Comparison of ENCODE assay signal across 8 cellular contexts in the genomic region with DNA sequence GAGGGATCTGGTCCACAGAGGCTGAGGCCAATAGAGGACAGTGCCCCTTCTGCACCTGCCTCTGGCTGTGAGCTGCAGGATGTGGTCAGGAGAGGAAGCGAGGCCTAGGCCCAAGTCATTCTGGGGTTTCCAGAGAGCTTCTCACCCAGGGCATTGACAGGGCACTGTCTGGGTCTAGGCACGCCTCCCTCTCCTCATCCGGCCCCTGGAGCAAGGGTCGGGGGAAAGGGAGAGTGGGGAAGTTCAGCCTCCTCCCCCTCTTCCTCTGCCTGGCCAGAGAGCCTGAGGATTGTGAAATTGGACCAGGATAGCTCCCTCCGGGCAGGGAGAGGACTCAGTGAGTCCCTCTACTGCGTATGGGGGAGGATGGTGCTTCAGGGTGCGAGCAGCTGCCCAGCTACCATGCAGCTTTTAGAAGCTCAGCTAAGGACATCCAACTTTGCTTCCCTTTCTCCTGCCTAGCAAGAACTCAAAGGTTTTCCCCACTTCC. TPM values are rescaled to one million over a fixed set of nuclear protein-coding genes. Genes with fewer than 3 reads are reported as not detected.
DNase-seq lines count a peak whose midpoint lies in the region; ATAC-seq and TF ChIP-seq lines count a peak whose summit lies in the region.

No MANE protein-coding gene starts in this region.

- H3K4me1 ChIP-seq in lower lobe of right lung = peaks cover 15% of the 10 kb centered on the region

- H3K9me3 ChIP-seq in lower lobe of right lung = no peaks in the 10 kb centered on the region

- H3K36me3 ChIP-seq in lower lobe of right lung = no peaks in the 10 kb centered on the region

- intact Hi-C loops in lower lobe of right lung (cut with DNase I) (no loop called here), posterior vena cava (cut with DNase I) (no loop called here)

- H3K4me3 ChIP-seq in GM08714 (ENCODE audit: low read length) (peak overlapping the region; percentile 47; the same call in 1 of the 2 replicates), lower lobe of right lung (peak overlapping the region; percentile 23)
- H3K4me3 ChIP-seq in Jurkat, Clone E6-1 (ENCODE audit: low read length) = peak overlapping the region; percentile 19; the same call in 1 of the 2 replicates

- peak; percentile 76 for DNase-seq in Jurkat, Clone E6-1 (ENCODE audit: low read depth, low spot score)
- DNase-seq in activated CD4-positive, alpha-beta T cell treated with anti-CD3 and anti-CD28 coated beads, Interleukin-2, amount 50 U/mL, for 48 hours = peak; percentile 69 to 75
- DNase-seq in lower lobe of right lung (no peak), dedifferentiated amniotic fluid mesenchymal stem cell (ENCODE audit: extremely low spot score) (no peak), posterior vena cava (ENCODE audit: low spot score) (no peak), NCI-H187 treated with DMSO at 0.1 percent for 48 hours (lab: John Stamatoyannopoulos, UW) (no peak)

- TF ChIP-seq CTCF in lower lobe of right lung (IDR thresholded peaks at IDR 0.05) = no peak

- no peak overlapping the region for H3K27ac ChIP-seq in lower lobe of right lung

- ATAC-seq in GM21515 (IDR thresholded peaks at IDR 0.05; ENCODE audit: unreplicated experiment) = peak; percentile 87
- ATAC-seq in lower lobe of right lung = peak in 1 of 2 donors; percentile 69

- H3K27me3 ChIP-seq in lower lobe of right lung (ENCODE audit: low read depth) = peaks cover 21% of the 10 kb centered on the region

RNA-seq across cellular contexts. Expression of gene INAVA, which starts 6.3 kb away (rescaled TPM):
- not detected for polyA plus RNA-seq in Jurkat, Clone E6-1 (2012; ENCODE audit: insufficient read depth, insufficient read length)
- total RNA-seq in lower lobe of right lung (7.8 TPM), posterior vena cava (under 1 TPM; 0.29 to 0.51 TPM)

RNA-seq across cellular contexts. Expression of gene GPR25, which starts 15.6 kb away (rescaled TPM):
- polyA plus RNA-seq in Jurkat, Clone E6-1 (2012; ENCODE audit: insufficient read depth, insufficient read length) = not detected
- total RNA-seq in lower lobe of right lung (0.62 TPM), posterior vena cava (not detected)

Comparison
In these comparisons a context has a peak if more than half of its experiments do, and no peak if none do; other contexts are left out.
1. DNase-seq: peak in Jurkat, Clone E6-1 (single experiment) and activated CD4-positive, alpha-beta T cell treated with anti-CD3 and anti-CD28 coated beads, Interleukin-2, amount 50 U/mL, for 48 hours (2 of 2); none in lower lobe of right lung (single experiment), dedifferentiated amniotic fluid mesenchymal stem cell (single experiment), posterior vena cava (single experiment) and NCI-H187 treated with DMSO at 0.1 percent for 48 hours (single experiment).
2. Peak in every context shown above with its lines, with median percentiles within 50 percentile points of each other: H3K4me3 ChIP-seq.